In the genomic region with DNA sequence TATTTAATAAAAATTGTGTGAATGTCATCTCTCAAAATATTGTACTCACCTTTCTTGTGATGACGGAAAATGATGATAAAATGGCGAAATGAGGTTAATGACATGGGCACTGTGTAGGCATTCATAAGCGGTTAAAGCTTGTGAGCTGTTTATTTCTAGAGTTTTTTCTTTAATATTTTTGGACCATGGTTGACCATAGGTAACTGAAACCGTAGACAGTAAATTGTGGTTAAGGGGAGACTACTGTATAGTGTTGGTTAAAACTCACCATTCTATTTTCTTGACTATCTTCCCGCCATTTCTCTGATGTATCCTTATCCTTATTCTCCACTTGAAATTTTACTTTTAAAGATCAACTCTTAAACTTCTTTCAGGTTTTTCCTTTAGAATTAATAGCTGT, we compare ENCODE assay signal across 17 cellular contexts.
"Had no signal": no experiment of that assay in that cellular context is flagged by ENCODE, and none has a peak within 500 bp of the region (broad histone marks: within the 10 kb centered on the region; RNA-seq: fewer than 3 reads in every experiment).

No MANE protein-coding gene starts in this region.

- H3K9me3 Mint-ChIP-seq: central memory CD8-positive, alpha-beta T cell had no signal

- H3K27me3 Mint-ChIP-seq: central memory CD8-positive, alpha-beta T cell; T-helper 17 cell had no signal

- H3K27me3 ChIP-seq: colonic mucosa, tibial nerve had no signal

- H3K4me3 ChIP-seq: colonic mucosa, tibial nerve had no signal

- H3K4me3 Mint-ChIP-seq: central memory CD8-positive, alpha-beta T cell had no signal

- H3K27ac Mint-ChIP-seq: T-helper 17 cell had no signal

- FAIRE-seq: endometrium, frontal cortex, kidney, urothelium cell line had no signal

- H3K4me1 ChIP-seq: colonic mucosa had no signal

- H3K27ac ChIP-seq: colonic mucosa, tibial nerve, VCaP had no signal

- ATAC-seq: left lobe of liver, T-helper 17 cell had no signal

- DNase-seq: activated CD4-positive, alpha-beta T cell treated with anti-CD3 and anti-CD28 coated beads for 1 hour; activated CD4-positive, alpha-beta T cell treated with anti-CD3 and anti-CD28 coated beads, Interleukin-2, amount 50 U/mL, for 4 hours; aorta; colonic mucosa; head of caudate nucleus; kidney; retina; stimulated activated naive CD8-positive, alpha-beta T cell treated with anti-CD3 and anti-CD28 coated beads, Interleukin-15, Interleukin-2, amounts not matched to agents 100 U/mL and 50 U/mL, for 24 hours; substantia nigra; T-helper 17 cell had no signal
